Comparison of ENCODE assay signal across 18 cellular contexts in the genomic region with DNA sequence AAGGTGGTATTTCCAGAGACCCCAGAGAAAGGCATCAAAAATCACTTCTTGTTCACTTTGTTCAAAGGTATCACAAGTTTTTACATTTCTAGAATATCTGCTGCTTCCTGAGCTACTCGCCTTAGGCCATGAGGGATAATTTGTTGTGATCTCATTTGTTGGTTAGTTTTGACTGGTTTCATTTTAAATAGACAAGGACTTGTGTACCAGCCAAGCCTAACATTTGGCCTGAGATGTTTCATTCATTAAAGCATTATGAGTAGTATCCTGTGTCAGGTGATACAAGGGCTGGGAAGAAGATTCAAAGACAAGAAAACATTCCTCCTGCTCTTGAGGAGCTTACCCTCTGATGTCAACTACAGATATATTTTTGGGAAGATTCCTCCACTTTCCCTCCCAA.
"Had no signal": no experiment of that assay in that cellular context is flagged by ENCODE, and none has a peak within 500 bp of the region (broad histone marks: within the 10 kb centered on the region; RNA-seq: fewer than 3 reads in every experiment).

No MANE protein-coding gene starts in this region.

- H3K27me3 ChIP-seq: gastroesophageal sphincter, spleen, testis, transverse colon had no signal

- ATAC-seq: gastroesophageal sphincter; left lobe of liver; mucosa of descending colon; naive thymus-derived CD8-positive, alpha-beta T cell; sciatic nerve; stimulated activated memory B cell treated with anti-CD40 and anti-IgM and Interleukin-4, amounts not matched to agents 10 μg/mL and 1 μg/mL and 100 μg/mL, for 72 hours had no signal

- H3K4me3 ChIP-seq: coronary artery, gastroesophageal sphincter, mucosa of descending colon, spleen, testis, transverse colon had no signal

- H3K36me3 ChIP-seq: transverse colon had no signal

- H3K27ac ChIP-seq: coronary artery, gastroesophageal sphincter, spleen, testis, transverse colon had no signal

- H3K9me3 ChIP-seq: gastroesophageal sphincter, mucosa of descending colon, testis, transverse colon had no signal

- DNase-seq: effector CD4-positive, alpha-beta T cell; foreskin fibroblast; glutamatergic neuron; islet precursor cell; mucosa of descending colon; naive thymus-derived CD8-positive, alpha-beta T cell; posterior cingulate gyrus; spleen; stimulated activated CD4-positive, alpha-beta T cell treated with anti-CD3 and anti-CD28 coated beads, Interleukin-15, amount 100 ng/mL, for 24 hours; stimulated activated CD4-positive, alpha-beta T cell treated with anti-CD3 and anti-CD28 coated beads, Interleukin-1b, Interleukin-23, amount 100 ng/mL, for 48 hours; stimulated activated CD4-positive, alpha-beta T cell treated with anti-CD3 and anti-CD28 coated beads, Interleukin-4, amount 100 ng/mL, for 24 hours; testis; transverse colon had no signal

- H3K4me1 ChIP-seq: gastroesophageal sphincter, spleen, testis, transverse colon had no signal
